28 cellular contexts compared by ENCODE assay signal in the genomic region with DNA sequence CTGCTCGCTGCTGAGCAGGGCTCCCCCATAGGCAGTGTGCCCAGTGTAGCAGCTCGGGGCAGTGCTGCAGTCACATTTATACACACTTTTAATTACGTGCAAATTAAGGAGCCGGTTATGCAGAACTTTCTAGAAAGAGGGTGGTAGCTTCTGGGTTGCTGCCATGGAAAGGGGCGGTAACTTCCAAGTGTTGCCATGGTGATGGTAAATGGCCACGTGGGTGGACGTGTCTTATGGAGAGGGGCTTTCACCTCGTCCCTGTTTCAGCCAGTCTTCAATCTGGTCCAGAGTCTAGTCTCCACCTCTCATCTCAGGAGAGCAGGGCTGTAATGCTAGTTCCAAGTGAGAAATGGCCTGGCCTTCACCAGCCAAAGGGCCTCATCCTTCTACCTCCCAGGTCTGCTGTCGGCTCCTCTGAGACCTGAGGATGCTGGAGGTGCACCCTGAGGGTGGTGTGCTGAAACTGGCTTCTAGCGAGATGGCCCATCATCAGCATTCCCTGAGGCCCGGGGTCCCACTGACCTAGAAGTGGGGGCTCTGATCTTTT.
"Had no signal": no experiment of that assay in that cellular context is flagged by ENCODE, and none has a peak within 500 bp of the region (broad histone marks: within the 10 kb centered on the region; RNA-seq: fewer than 3 reads in every experiment).

No MANE protein-coding gene starts in this region.

- H3K4me3 Mint-ChIP-seq: activated naive CD8-positive, alpha-beta T cell; effector memory CD8-positive, alpha-beta T cell; mesothelial cell of epicardium; nephron progenitor cell; T-cell; T-helper 2 cell treated with Interferon-gamma antibody and Interleukin-4, amounts not matched to agents 5 μg/mL and 100 μg/mL, for 36 hours had no signal

- FAIRE-seq: endothelial cell of umbilical vein had no signal

- H3K4me1 Mint-ChIP-seq: T-cell had no signal

- H3K9me3 Mint-ChIP-seq: T-helper 2 cell treated with Interferon-gamma antibody and Interleukin-4, amounts not matched to agents 5 μg/mL and 100 μg/mL, for 36 hours had no signal

- H3K36me3 Mint-ChIP-seq: activated naive CD8-positive, alpha-beta T cell; mesothelial cell of epicardium; T-cell had no signal

- H3K27ac Mint-ChIP-seq: activated naive CD8-positive, alpha-beta T cell; effector memory CD8-positive, alpha-beta T cell; nephron progenitor cell; T-cell; T-helper 2 cell treated with Interferon-gamma antibody and Interleukin-4, amounts not matched to agents 5 μg/mL and 100 μg/mL, for 36 hours had no signal

- DNase-seq: activated CD4-positive, alpha-beta T cell treated with anti-CD3 and anti-CD28 coated beads, Interleukin-2, amount 50 U/mL, for 1 hour; activated naive CD4-positive, alpha-beta T cell; activated T-cell treated with anti-CD3 and anti-CD28 coated beads, Interleukin-2, amount 50 U/mL, for 1 hour; adrenal gland; colonic mucosa; dorsolateral prefrontal cortex; effector memory CD8-positive, alpha-beta T cell; gastrocnemius medialis; hippocampal formation; kidney glomerular epithelial cell; left lung; nephron progenitor cell; occipital lobe; posterior cingulate gyrus; stimulated activated CD4-positive, alpha-beta T cell treated with anti-CD3 and anti-CD28 coated beads, Interleukin-12 subunit alpha, Interleukin-12 subunit beta, amount 100 ng/mL, for 4 hours; stomach; T-cell; transverse colon had no signal

- H3K4me1 ChIP-seq: adrenal gland, ascending aorta, colonic mucosa, gastrocnemius medialis, left lung, stomach, transverse colon, vagina had no signal

- ATAC-seq: activated CD4-positive, CD25-positive, alpha-beta regulatory T cell treated with anti-CD3 and anti-CD28 coated beads, Interleukin-2, amount 50 U/mL, for 24 hours; effector memory CD8-positive, alpha-beta T cell; esophagus mucosa; gastrocnemius medialis; left lung; T-cell had no signal

- H3K27me3 ChIP-seq: adrenal gland, ascending aorta, colonic mucosa, gastrocnemius medialis, left lung, transverse colon, vagina had no signal

- H3K9me3 ChIP-seq: adrenal gland, ascending aorta, colonic mucosa, left lung, transverse colon, vagina had no signal

- H3K4me3 ChIP-seq: adrenal gland, ascending aorta, colonic mucosa, dorsolateral prefrontal cortex, gastrocnemius medialis, left lung, lung, stomach, transverse colon, vagina had no signal

- H3K36me3 ChIP-seq: adrenal gland, ascending aorta, colonic mucosa, gastrocnemius medialis, left lung, stomach, transverse colon, vagina had no signal

- H3K27ac ChIP-seq: adrenal gland, ascending aorta, colonic mucosa, dorsolateral prefrontal cortex, gastrocnemius medialis, left lung, stomach, transverse colon, vagina, VCaP had no signal
